In genomic region chr10:77350711-77351119, GRCh38 we compare ENCODE assay signal across 9 cellular contexts.
DNase-seq lines count a peak whose midpoint lies in the region; ATAC-seq, FAIRE-seq and TF ChIP-seq lines count a peak whose summit lies in the region.
"Had no signal": no experiment of that assay in that cellular context is flagged by ENCODE, and none has a peak within 500 bp of the region (broad histone marks: within the 10 kb centered on the region; RNA-seq: fewer than 3 reads in every experiment).

No MANE protein-coding gene starts in this region.

- peak; percentile 86 for DNase-seq in Calu3
- DNase-seq in LHCN-M2 (ENCODE audit: low read depth) = peak; percentile 100
- peak; percentile 94 to 99 for DNase-seq in cardiac fibroblast (ENCODE audit: low read depth in 2 of 2)
- peak in 1 of 6 donors; percentile 30 for DNase-seq in pancreas
- DNase-seq in globus pallidus (ENCODE audit: low spot score) = no peak
- DNase-seq in posterior cingulate gyrus = no peak
- no peak for DNase-seq in GM23338 (ENCODE audit: low spot score)
- DNase-seq in prostate gland (ENCODE audit: low spot score) = no peak

- TF ChIP-seq CTCF in Calu3 (IDR thresholded peaks at IDR 0.05; ENCODE audit: unreplicated experiment) (no peak), cardiac fibroblast (IDR thresholded peaks at IDR 0.05; ENCODE audit: low read depth, low read length) (peak; percentile 14), pancreas (IDR thresholded peaks at IDR 0.05) (no peak), GM23338 (conservative IDR thresholded peaks at IDR 0.05; ENCODE audit: low read depth in 2 of 2) (no peak), prostate gland (IDR thresholded peaks at IDR 0.05) (no peak)

- H3K79me2 ChIP-seq in GM23338 (replicated peaks; ENCODE audit: insufficient read depth) = no peaks in the 10 kb centered on the region

- peaks cover 21% of the 10 kb centered on the region for H3K4me1 Mint-ChIP-seq in Calu3 (ENCODE audit: low read depth, unreplicated experiment)
- no peaks in the 10 kb centered on the region for H3K4me1 Mint-ChIP-seq in GM23338

- H3K9me3 Mint-ChIP-seq in Calu3 (ENCODE audit: low read depth, unreplicated experiment) (no peaks in the 10 kb centered on the region), GM23338 (no peaks in the 10 kb centered on the region)

- H3K9me3 ChIP-seq in pancreas (no peaks in the 10 kb centered on the region), prostate gland (no peaks in the 10 kb centered on the region)

- H3K4me3 ChIP-seq in cardiac fibroblast (replicated peaks in 1 of 2; ENCODE audit: low read depth in 2 of 2, low read length in 2 of 2) = no peak overlapping the region
- H3K4me3 ChIP-seq in pancreas = no peak overlapping the region
- H3K4me3 ChIP-seq in GM23338 = no peak overlapping the region
- H3K4me3 ChIP-seq in prostate gland = no peak overlapping the region
- H3K4me3 ChIP-seq: SK-N-MC had no signal

- BruUV-seq in Calu3 (replicated peaks; lab: Mats Ljungman, UMichigan) = no TSS peak

- H3K27ac ChIP-seq in pancreas = no peak overlapping the region
- H3K27ac ChIP-seq in GM23338 (ENCODE audit: low read depth) = no peak overlapping the region
- no peak overlapping the region for H3K27ac ChIP-seq in prostate gland
- H3K27ac ChIP-seq: SK-N-MC had no signal

- peak in 3 of 4 donors; percentile 80 to 87 (median 82) for ATAC-seq in pancreas
- no peak for ATAC-seq in GM23338

- no peaks in the 10 kb centered on the region for H3K4me1 ChIP-seq in pancreas
- no peaks in the 10 kb centered on the region for H3K4me1 ChIP-seq in GM23338 (ENCODE audit: insufficient read depth)
- H3K4me1 ChIP-seq in prostate gland (replicated peaks) = no peaks in the 10 kb centered on the region

- H3K36me3 ChIP-seq in pancreas (no peaks in the 10 kb centered on the region), GM23338 (ENCODE audit: insufficient read depth) (no peaks in the 10 kb centered on the region), prostate gland (no peaks in the 10 kb centered on the region)

- H3K27me3 Mint-ChIP-seq in Calu3 (ENCODE audit: unreplicated experiment) (peaks cover 27% of the 10 kb centered on the region), GM23338 (ENCODE audit: insufficient read depth, low read depth, poor library complexity) (no peaks in the 10 kb centered on the region)

- H3K27me3 ChIP-seq in pancreas = no peaks in the 10 kb centered on the region
- H3K27me3 ChIP-seq in GM23338 (ENCODE audit: insufficient read depth) = no peaks in the 10 kb centered on the region
- no peaks in the 10 kb centered on the region for H3K27me3 ChIP-seq in prostate gland (replicated peaks; ENCODE audit: insufficient read depth)

- no peak for TF ChIP-seq POLR2A in prostate gland (IDR thresholded peaks at IDR 0.05)

- H3K36me3 Mint-ChIP-seq in Calu3 (ENCODE audit: insufficient read depth, unreplicated experiment) (no peaks in the 10 kb centered on the region), GM23338 (ENCODE audit: low read depth) (no peaks in the 10 kb centered on the region)

- H3K9me2 ChIP-seq in GM23338 (ENCODE audit: insufficient read depth) = peaks cover 12% of the 10 kb centered on the region; the same call in 1 of the 2 replicates

- H3F3A ChIP-seq in GM23338 (replicated peaks; ENCODE audit: low read depth) = no peaks in the 10 kb centered on the region

- intact Hi-C loops in Calu3 (cut with micrococcal nuclease; ENCODE audit: unreplicated experiment) (no loop called here), pancreas (cut with DNase I) (no loop called here), posterior cingulate gyrus (cut with DNase I) (no loop called here), prostate gland (cut with DNase I) (no loop called here)

- CTCF ChIA-PET in Calu3 (lab: Charles Lee) = interaction anchor here (1.0 kb wide), 1 partner anchor 344 kb away, joined by 3 read pairs; no protein-coding TSS in a partner anchor

- H3K4me3 Mint-ChIP-seq in Calu3 (ENCODE audit: low read depth, unreplicated experiment) (no peak overlapping the region), GM23338 (no peak overlapping the region)

- no peaks in the 10 kb centered on the region for H4K20me1 ChIP-seq in GM23338 (replicated peaks; ENCODE audit: insufficient read depth)

- H2AFZ ChIP-seq in GM23338 = no peak overlapping the region

- H3K27ac Mint-ChIP-seq in Calu3 (ENCODE audit: unreplicated experiment) (peak overlapping the region; percentile 73), GM23338 (no peak overlapping the region)

- no peak overlapping the region for H3K4me2 ChIP-seq in GM23338

- WGBS in pancreas, 2 donors = 78 to 85% methylated on average over 1 of the region's 1 CpG
- WGBS in prostate gland = 50% methylated on average over 1 of the region's 1 CpG

- no peak for FAIRE-seq in pancreas (lab: Jason Lieb, UNC)

TF ChIP-seq in GM23338, 12 proteins besides CTCF, POLR2A, EP300 and RAD21 (continues in another document):
- TF ChIP-seq, protein P1, sequence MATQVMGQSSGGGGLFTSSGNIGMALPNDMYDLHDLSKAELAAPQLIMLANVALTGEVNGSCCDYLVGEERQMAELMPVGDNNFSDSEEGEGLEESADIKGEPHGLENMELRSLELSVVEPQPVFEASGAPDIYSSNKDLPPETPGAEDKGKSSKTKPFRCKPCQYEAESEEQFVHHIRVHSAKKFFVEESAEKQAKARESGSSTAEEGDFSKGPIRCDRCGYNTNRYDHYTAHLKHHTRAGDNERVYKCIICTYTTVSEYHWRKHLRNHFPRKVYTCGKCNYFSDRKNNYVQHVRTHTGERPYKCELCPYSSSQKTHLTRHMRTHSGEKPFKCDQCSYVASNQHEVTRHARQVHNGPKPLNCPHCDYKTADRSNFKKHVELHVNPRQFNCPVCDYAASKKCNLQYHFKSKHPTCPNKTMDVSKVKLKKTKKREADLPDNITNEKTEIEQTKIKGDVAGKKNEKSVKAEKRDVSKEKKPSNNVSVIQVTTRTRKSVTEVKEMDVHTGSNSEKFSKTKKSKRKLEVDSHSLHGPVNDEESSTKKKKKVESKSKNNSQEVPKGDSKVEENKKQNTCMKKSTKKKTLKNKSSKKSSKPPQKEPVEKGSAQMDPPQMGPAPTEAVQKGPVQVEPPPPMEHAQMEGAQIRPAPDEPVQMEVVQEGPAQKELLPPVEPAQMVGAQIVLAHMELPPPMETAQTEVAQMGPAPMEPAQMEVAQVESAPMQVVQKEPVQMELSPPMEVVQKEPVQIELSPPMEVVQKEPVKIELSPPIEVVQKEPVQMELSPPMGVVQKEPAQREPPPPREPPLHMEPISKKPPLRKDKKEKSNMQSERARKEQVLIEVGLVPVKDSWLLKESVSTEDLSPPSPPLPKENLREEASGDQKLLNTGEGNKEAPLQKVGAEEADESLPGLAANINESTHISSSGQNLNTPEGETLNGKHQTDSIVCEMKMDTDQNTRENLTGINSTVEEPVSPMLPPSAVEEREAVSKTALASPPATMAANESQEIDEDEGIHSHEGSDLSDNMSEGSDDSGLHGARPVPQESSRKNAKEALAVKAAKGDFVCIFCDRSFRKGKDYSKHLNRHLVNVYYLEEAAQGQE (IDR thresholded peaks at IDR 0.05; ENCODE audit: unreplicated experiment) = no peak
- TF ChIP-seq ZNF331 (CRISPR knock-in tag; IDR thresholded peaks at IDR 0.05; ENCODE audit: low read depth) (no peak), EZH2 (IDR thresholded peaks at IDR 0.05; ENCODE audit: low read depth, unreplicated experiment) (no peak), POLR2AphosphoS5 (IDR thresholded peaks at IDR 0.05; ENCODE audit: low read depth) (no peak)

Comparison
In these comparisons a context has a peak if more than half of its experiments do, and no peak if none do; other contexts are left out.
1. DNase-seq: peak in Calu3 (single experiment), LHCN-M2 (single experiment) and cardiac fibroblast (2 of 2); none in globus pallidus (single experiment), posterior cingulate gyrus (0 of 10), GM23338 (single experiment) and prostate gland (single experiment).